Comparison of ENCODE assay signal across 9 cellular contexts in the genomic region with DNA sequence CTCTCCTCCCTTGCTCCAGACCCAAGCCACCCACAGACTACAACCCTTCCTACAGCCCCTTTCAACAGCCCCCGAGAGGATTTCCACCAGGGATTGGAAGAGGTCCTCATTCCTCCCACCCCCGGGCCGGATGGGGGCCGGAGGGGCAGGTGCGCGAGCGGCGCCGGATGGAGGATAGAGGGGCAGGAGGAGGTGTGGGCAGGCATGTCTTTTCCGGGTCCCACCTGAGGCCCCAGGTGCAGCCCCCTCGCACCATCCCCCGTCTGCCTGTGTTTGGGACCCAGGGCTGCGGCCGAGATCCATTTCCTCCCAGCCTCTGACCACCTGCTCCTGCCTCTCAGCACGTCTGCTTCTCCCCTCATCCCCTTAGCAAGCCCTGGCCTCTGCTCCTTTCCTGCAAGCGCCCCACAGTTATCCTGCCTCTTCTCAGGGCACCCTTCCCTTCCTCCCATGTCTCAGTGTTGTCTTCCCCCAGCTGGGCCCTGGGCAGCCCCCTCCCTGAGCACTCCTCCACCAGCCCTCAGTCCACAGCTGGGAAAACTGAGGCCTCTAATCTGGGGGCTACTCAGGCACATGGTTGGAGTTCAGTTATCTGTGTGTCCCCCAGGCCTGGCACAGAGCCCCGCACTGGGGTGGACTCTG. TPM values are rescaled to one million over a fixed set of nuclear protein-coding genes. Genes with fewer than 3 reads are reported as not detected.
DNase-seq lines count a peak whose midpoint lies in the region; ATAC-seq, FAIRE-seq and TF ChIP-seq lines count a peak whose summit lies in the region.
"Had no signal": no experiment of that assay in that cellular context is flagged by ENCODE, and none has a peak within 500 bp of the region (broad histone marks: within the 10 kb centered on the region; RNA-seq: fewer than 3 reads in every experiment).

No MANE protein-coding gene starts in this region.

- CTCF ChIA-PET in CD4-positive, alpha-beta T cell (lab: Charles Lee) = interaction anchor here (0.6 to 4.6 kb wide), 13 partner anchors 11 to 357 kb away, joined by 3 to 43 read pairs (median 5); partner anchors contain the start of genes PDGFB and RPL3
- CTCF ChIA-PET in HEK293T (lab: Yijun Ruan, JAX) = interaction anchor here (0.6 to 2.5 kb wide), 6 partner anchors 43 to 359 kb away, joined by 3 to 17 read pairs (median 4); no protein-coding TSS in a partner anchor

- H3K27me3 Mint-ChIP-seq in CD4-positive, alpha-beta T cell = no peaks in the 10 kb centered on the region
- H3K27me3 Mint-ChIP-seq in GM23338 (ENCODE audit: insufficient read depth, low read depth, poor library complexity) = peaks cover 29% of the 10 kb centered on the region
- H3K27me3 Mint-ChIP-seq in astrocyte (ENCODE audit: low read depth, unreplicated experiment) = peaks cover 10% of the 10 kb centered on the region

- H3K27ac Mint-ChIP-seq in CD4-positive, alpha-beta T cell = peak overlapping the region; percentile 97
- peak overlapping the region; percentile 53 for H3K27ac Mint-ChIP-seq in GM23338
- peak overlapping the region; percentile 77 for H3K27ac Mint-ChIP-seq in astrocyte (ENCODE audit: unreplicated experiment)

- peaks cover 47% of the 10 kb centered on the region for H3K4me1 Mint-ChIP-seq in CD4-positive, alpha-beta T cell (ENCODE audit: low read depth)
- H3K4me1 Mint-ChIP-seq in GM23338 (peaks cover 67% of the 10 kb centered on the region), astrocyte (ENCODE audit: low read depth, unreplicated experiment) (peaks cover 37% of the 10 kb centered on the region)

- no peak for FAIRE-seq in astrocyte (lab: Jason Lieb, UNC)

- H4K20me1 ChIP-seq in GM23338 (replicated peaks; ENCODE audit: insufficient read depth) (no peaks in the 10 kb centered on the region), astrocyte (ENCODE audit: insufficient read depth, low read length) (no peaks in the 10 kb centered on the region), neural cell (ENCODE audit: insufficient read depth) (no peaks in the 10 kb centered on the region)

- H3F3A ChIP-seq in GM23338 (replicated peaks; ENCODE audit: low read depth) = peaks cover 11% of the 10 kb centered on the region; the same call in 1 of the 2 replicates
- no peaks in the 10 kb centered on the region for H3F3A ChIP-seq in neural cell (ENCODE audit: insufficient read depth, low read length, poor library complexity, severe bottlenecking)

- H2AFZ ChIP-seq in GM23338 (no peak overlapping the region), astrocyte (ENCODE audit: low read depth, low read length) (no peak overlapping the region), neural cell (ENCODE audit: low read depth, low read length) (no peak overlapping the region)

- no peak for TF ChIP-seq EP300 in neural cell (conservative IDR thresholded peaks at IDR 0.05; ENCODE audit: poor library complexity, severe bottlenecking)

- no peak overlapping the region for H3K9ac ChIP-seq in astrocyte (ENCODE audit: low read length)
- H3K9ac ChIP-seq in neural cell (ENCODE audit: low read length) = peak overlapping the region; percentile 36

- POLR2A ChIA-PET in CD4-positive, alpha-beta T cell (lab: Charles Lee) = interaction anchor here (0.7 to 9.2 kb wide), 12 partner anchors 17 to 301 kb away, joined by 3 to 163 read pairs (median 6); partner anchors contain the start of genes CBX7, PDGFB and RPL3
- POLR2A ChIA-PET in HEK293T (lab: Yijun Ruan, JAX) = interaction anchor here (1.0 to 3.3 kb wide), 4 partner anchors 140 to 147 kb away, joined by 4 to 34 read pairs (median 21); partner anchors contain the start of gene RPL3

- H3K4me3 ChIP-seq in GM23338 = no peak overlapping the region
- H3K4me3 ChIP-seq in astrocyte (ENCODE audit: insufficient read depth, low read depth, low read length) = no peak overlapping the region
- H3K4me3 ChIP-seq in neural cell (ENCODE audit: low read length) = no peak overlapping the region
- H3K4me3 ChIP-seq: body of pancreas had no signal

- TF ChIP-seq RAD21 in neural cell (conservative IDR thresholded peaks at IDR 0.05) = no peak

- no peaks in the 10 kb centered on the region for H3K9me3 Mint-ChIP-seq in CD4-positive, alpha-beta T cell
- H3K9me3 Mint-ChIP-seq in GM23338 (no peaks in the 10 kb centered on the region), astrocyte (ENCODE audit: unreplicated experiment) (peaks cover 5% of the 10 kb centered on the region)
- H3K9me3 Mint-ChIP-seq: mesothelial cell of epicardium had no signal

- no peaks in the 10 kb centered on the region for H3K9me3 ChIP-seq in CD4-positive, alpha-beta T cell (ENCODE audit: control insufficient read depth, low read length)
- no peaks in the 10 kb centered on the region for H3K9me3 ChIP-seq in astrocyte (ENCODE audit: insufficient read depth, low read depth, low read length)
- no peaks in the 10 kb centered on the region for H3K9me3 ChIP-seq in neural cell (ENCODE audit: low read length)
- H3K9me3 ChIP-seq: body of pancreas had no signal

- intact Hi-C loops in CD4-positive, alpha-beta T cell (cut with DNase I, micrococcal nuclease) = loop anchor here (1.0 to 5.0 kb wide), 4 partner anchors 69 to 145 kb away; partner anchors contain the start of gene PDGFB (in 1 of the 2)

- peak overlapping the region; percentile 62 for H3K27ac ChIP-seq in CD4-positive, alpha-beta T cell (ENCODE audit: low read depth, low read length)
- peak overlapping the region; percentile 80; the same call in 1 of the 2 replicates for H3K27ac ChIP-seq in GM23338 (ENCODE audit: low read depth)
- no peak overlapping the region for H3K27ac ChIP-seq in astrocyte (ENCODE audit: low read depth, low read length)
- no peak overlapping the region for H3K27ac ChIP-seq in neural cell (ENCODE audit: low read length)
- H3K27ac ChIP-seq: body of pancreas had no signal

- TF ChIP-seq CTCF in CD4-positive, alpha-beta T cell (IDR thresholded peaks at IDR 0.05) = no peak
- no peak for TF ChIP-seq CTCF in GM23338 (conservative IDR thresholded peaks at IDR 0.05; ENCODE audit: low read depth in 2 of 2)
- no peak for TF ChIP-seq CTCF in astrocyte (IDR thresholded peaks at IDR 0.05; ENCODE audit: insufficient read depth, low read depth, low read length)
- TF ChIP-seq CTCF in neural cell (IDR thresholded peaks at IDR 0.05; ENCODE audit: poor library complexity, severe bottlenecking) = no peak

- no peak for DNase-seq in CD4-positive, alpha-beta T cell
- DNase-seq in GM23338 (ENCODE audit: low spot score) (peak; percentile 66), astrocyte (ENCODE audit: low read depth) (no peak), GM19238 (ENCODE audit: insufficient read length, low spot score) (no peak), HEK293T (ENCODE audit: extremely low spot score) (no peak)
- DNase-seq in stimulated activated CD4-positive, alpha-beta T cell treated with anti-CD3 and anti-CD28 coated beads, Interleukin-4, amount 100 ng/mL, for 24 hours = no peak

- no peaks in the 10 kb centered on the region for H3K79me2 ChIP-seq in GM23338 (replicated peaks; ENCODE audit: insufficient read depth)
- H3K79me2 ChIP-seq in astrocyte (ENCODE audit: insufficient read depth, low read length) = no peaks in the 10 kb centered on the region
- no peaks in the 10 kb centered on the region for H3K79me2 ChIP-seq in neural cell (replicated peaks; ENCODE audit: insufficient read depth, low read length)

- no peaks in the 10 kb centered on the region for H3K9me2 ChIP-seq in GM23338 (ENCODE audit: insufficient read depth)
- no peaks in the 10 kb centered on the region for H3K9me2 ChIP-seq in neural cell (ENCODE audit: insufficient read depth, low read length)

- H3K36me3 Mint-ChIP-seq in CD4-positive, alpha-beta T cell (ENCODE audit: low read depth) = no peaks in the 10 kb centered on the region
- no peaks in the 10 kb centered on the region for H3K36me3 Mint-ChIP-seq in GM23338 (ENCODE audit: low read depth)
- H3K36me3 Mint-ChIP-seq in astrocyte (ENCODE audit: low read depth, unreplicated experiment) = no peaks in the 10 kb centered on the region
- H3K36me3 Mint-ChIP-seq: mesothelial cell of epicardium had no signal

- H3K4me2 ChIP-seq in GM23338 (peak overlapping the region; percentile 70), astrocyte (ENCODE audit: low read length) (no peak overlapping the region), neural cell (ENCODE audit: low read length) (no peak overlapping the region)

- no peaks in the 10 kb centered on the region for H3K36me3 ChIP-seq in GM23338 (ENCODE audit: insufficient read depth)
- H3K36me3 ChIP-seq in astrocyte (ENCODE audit: insufficient read depth, low read length) = no peaks in the 10 kb centered on the region
- no peaks in the 10 kb centered on the region for H3K36me3 ChIP-seq in neural cell (ENCODE audit: insufficient read depth, low read length)

- no peaks in the 10 kb centered on the region for H3K27me3 ChIP-seq in CD4-positive, alpha-beta T cell (ENCODE audit: control insufficient read depth, insufficient read depth, low read length)
- H3K27me3 ChIP-seq in GM23338 (ENCODE audit: insufficient read depth) = no peaks in the 10 kb centered on the region
- no peaks in the 10 kb centered on the region for H3K27me3 ChIP-seq in astrocyte (ENCODE audit: insufficient read depth, low read length)
- no peaks in the 10 kb centered on the region for H3K27me3 ChIP-seq in neural cell (ENCODE audit: insufficient read depth, low read depth, low read length)
- H3K27me3 ChIP-seq: body of pancreas had no signal

- H3K4me1 ChIP-seq in GM23338 (ENCODE audit: insufficient read depth) = peaks cover 41% of the 10 kb centered on the region
- peaks cover 42% of the 10 kb centered on the region for H3K4me1 ChIP-seq in astrocyte (ENCODE audit: insufficient read depth, low read length)

- H3K4me3 Mint-ChIP-seq in CD4-positive, alpha-beta T cell = peak overlapping the region; percentile 31
- H3K4me3 Mint-ChIP-seq in GM23338 (no peak overlapping the region; the same call in 2 of the 3 replicates), astrocyte (ENCODE audit: unreplicated experiment) (peak overlapping the region; percentile 60)
- H3K4me3 Mint-ChIP-seq: mesothelial cell of epicardium had no signal

- no peak for ATAC-seq in CD4-positive, alpha-beta T cell (ENCODE audit: poor library complexity)
- ATAC-seq in GM23338 = no peak

TF ChIP-seq in GM23338, 12 proteins besides CTCF, POLR2A, EP300 and RAD21:
- no peak for TF ChIP-seq EZH2phosphoT487 (IDR thresholded peaks at IDR 0.05; ENCODE audit: unreplicated experiment)
- TF ChIP-seq ZNF114 (CRISPR knock-in tag; IDR thresholded peaks at IDR 0.05) = no peak

TF ChIP-seq in neural cell, 6 proteins besides CTCF, POLR2A, EP300 and RAD21 (continues in another document):
- no peak for TF ChIP-seq SMC3 (conservative IDR thresholded peaks at IDR 0.05; ENCODE audit: poor library complexity)
- no peak for TF ChIP-seq MXI1 (conservative IDR thresholded peaks at IDR 0.05; ENCODE audit: poor library complexity, severe bottlenecking)

TF ChIP-seq in HEK293T, 16 proteins besides CTCF, POLR2A, EP300 and RAD21:
- TF ChIP-seq ELF4 (IDR thresholded peaks at IDR 0.05) = no peak

RNA-seq across cellular contexts. Expression of gene CBX7, which starts 19.3 kb away (rescaled TPM):
- 10 to 100 TPM; 48.6 to 49.1 TPM for total RNA-seq in CD4-positive, alpha-beta T cell
- 11.5 and 12.7 TPM in 2 replicates for total RNA-seq in GM23338 (2014; rRNA removed; shearing (Covaris generic))
- polyA plus RNA-seq in GM23338 (2016; fragmentation: Nextera tagmentation; extraction: Ambion mirVana) (2.6 and 2.8 TPM in 2 replicates), neural cell (4.4 and 6.1 TPM in 2 replicates)
- total RNA-seq in astrocyte = 1.2 and 1.4 TPM in 2 replicates
- polyA minus RNA-seq in neural cell = 7.8 and 13.9 TPM in 2 replicates

Comparison
In these comparisons a context has a peak if more than half of its experiments do, and no peak if none do; other contexts are left out.
1. H3K27ac ChIP-seq: peak in CD4-positive, alpha-beta T cell (single experiment) and GM23338 (single experiment); none in astrocyte (single experiment) and neural cell (single experiment).
2. Peak in every context shown above with its lines, with median percentiles within 50 percentile points of each other: H3K27ac Mint-ChIP-seq.